ENCODE assay signal across 14 cellular contexts in genomic region chr19:39128511-39129079, GRCh38. TPM values are rescaled to one million over a fixed set of nuclear protein-coding genes. Genes with fewer than 3 reads are reported as not detected.
DNase-seq lines count a peak whose midpoint lies in the region; ATAC-seq and TF ChIP-seq lines count a peak whose summit lies in the region.
"Had no signal": no experiment of that assay in that cellular context is flagged by ENCODE, and none has a peak within 500 bp of the region (broad histone marks: within the 10 kb centered on the region; RNA-seq: fewer than 3 reads in every experiment).

No MANE protein-coding gene starts in this region.

- H3K9me1 ChIP-seq in IMR-90 (ENCODE audit: insufficient read depth, low read length): peaks cover 2% of the 10 kb centered on the region; the same call in 1 of the 2 replicates

- H2BK120ac ChIP-seq in IMR-90 (ENCODE audit: low read depth, low read length) (no peak overlapping the region), trophoblast cell (ENCODE audit: insufficient read depth, low read length, poor library complexity) (no peak overlapping the region)

- BruUV-seq in IMR-90 (replicated peaks; lab: Mats Ljungman, UMichigan): no TSS peak

- POLR2A ChIA-PET in IMR-90 (lab: Charles Lee; ENCODE audit: unreplicated experiment): no interaction called here

- H3K14ac ChIP-seq in IMR-90 (replicated peaks; ENCODE audit: low read depth, low read length) (no peak overlapping the region), trophoblast cell (ENCODE audit: low read length) (no peak overlapping the region)

- H3K27ac ChIP-seq in BLaER1 (peak overlapping the region; percentile 34; the same call in 1 of the 2 replicates), IMR-90 (ENCODE audit: insufficient read depth, low read length) (no peak overlapping the region), esophagus squamous epithelium (peak overlapping the region in 3 of 4 donors; percentile 79 to 95 (median 92)), trophoblast cell (ENCODE audit: low read depth, low read length) (no peak overlapping the region)

- H3K27me3 ChIP-seq in BLaER1 (no peaks in the 10 kb centered on the region), IMR-90 (ENCODE audit: control insufficient read depth, insufficient read depth, low read length) (no peaks in the 10 kb centered on the region), esophagus squamous epithelium (no peaks in the 10 kb centered on the region), trophoblast cell (ENCODE audit: insufficient read depth, low read length) (no peaks in the 10 kb centered on the region)

- H3K4me2 ChIP-seq in BLaER1 (peak overlapping the region; percentile 99), IMR-90 (ENCODE audit: low read depth, low read length) (no peak overlapping the region), trophoblast cell (ENCODE audit: low read length) (no peak overlapping the region)

- dilution Hi-C loops in IMR-90 (cut with HindIII; ENCODE audit: low sequenced_read_pairs, unreplicated experiment): no loop called here

- DNase-seq in IMR-90: no peak
- DNase-seq in esophagus squamous epithelium (lab: John Stamatoyannopoulos, UW): no peak
- peak; percentile 53 to 72 for DNase-seq in trophoblast cell
- no peak for DNase-seq in activated gamma-delta T cell (lab: John Stamatoyannopoulos, UW)
- DNase-seq in stimulated activated CD4-positive, alpha-beta T cell treated with anti-CD3 and anti-CD28 coated beads, Interleukin-2, amount 100 ng/mL, for 48 hours: no peak
- DNase-seq: activated CD4-positive, alpha-beta T cell treated with anti-CD3 and anti-CD28 coated beads for 36 hours; activated T-cell treated with anti-CD3 and anti-CD28 coated beads, Interleukin-2, amount 50 U/mL, for 48 hours; immature natural killer cell had no signal

- H4K5ac ChIP-seq in IMR-90 (ENCODE audit: low read depth, low read length): no peak overlapping the region

- H3K23ac ChIP-seq in IMR-90 (ENCODE audit: low read depth, low read length) (peak overlapping the region; percentile 36; the same call in 1 of the 2 replicates), trophoblast cell (ENCODE audit: low read length) (no peak overlapping the region)

- CTCF ChIA-PET in IMR-90 (lab: Yijun Ruan, JAX): no interaction called here

- H4K8ac ChIP-seq in IMR-90 (ENCODE audit: low read depth in 2 of 2, low read length in 2 of 2) (no peak overlapping the region), trophoblast cell (ENCODE audit: low read depth, low read length) (no peak overlapping the region)

- H3K79me1 ChIP-seq in IMR-90 (ENCODE audit: low read depth in 1 of 2, low read length in 2 of 2): peaks cover 33 to 75% of the 10 kb centered on the region in 2 experiments
- H3K79me1 ChIP-seq in trophoblast cell (ENCODE audit: low read length): peaks cover 13% of the 10 kb centered on the region

- no peak overlapping the region for H2BK20ac ChIP-seq in IMR-90 (ENCODE audit: low read depth, low read length)

- H3K18ac ChIP-seq in IMR-90 (ENCODE audit: low read depth, low read length) (no peak overlapping the region), trophoblast cell (ENCODE audit: low read length) (no peak overlapping the region)

- no peak for ATAC-seq in IMR-90 (ENCODE audit: low read depth)
- ATAC-seq in GM21723 (IDR thresholded peaks at IDR 0.05; ENCODE audit: unreplicated experiment): no peak
- no peak for ATAC-seq in GM18505 (IDR thresholded peaks at IDR 0.05; ENCODE audit: unreplicated experiment)
- ATAC-seq: activated CD4-positive, alpha-beta T cell treated with anti-CD3 and anti-CD28 coated beads for 36 hours had no signal

- H3K4ac ChIP-seq in IMR-90 (ENCODE audit: low read depth, low read length): no peak overlapping the region
- peak overlapping the region; percentile 23 for H3K4ac ChIP-seq in trophoblast cell (ENCODE audit: low read depth, low read length)

- H2AFZ ChIP-seq in IMR-90 (replicated peaks; ENCODE audit: low read length, poor library complexity) (no peak overlapping the region), trophoblast cell (ENCODE audit: insufficient read depth, low read length, poor library complexity) (no peak overlapping the region)

- H2AK9ac ChIP-seq in IMR-90 (replicated peaks; ENCODE audit: low read depth, low read length, poor library complexity): no peak overlapping the region

- H4K20me1 ChIP-seq in BLaER1 (peaks cover 64% of the 10 kb centered on the region), IMR-90 (ENCODE audit: insufficient read depth, low read length) (peaks cover 53% of the 10 kb centered on the region)

- 73% methylated on average over 4 of the region's 6 CpGs; no CpG with 5 or more reads in 1 of the 2 experiments for WGBS in IMR-90 (ENCODE audit: extremely low coverage in 2 of 2, insufficient read length in 1 of 2), 2 experiments
- WGBS in esophagus squamous epithelium, 2 donors: 34 to 42% methylated on average over 5 to 6 of the region's 6 CpGs
- WGBS in trophoblast cell (ENCODE audit: extremely low coverage, insufficient coverage, insufficient read length): no CpG with 5 or more reads among the region's 6 CpGs

- no peak for TF ChIP-seq CTCF in IMR-90 (conservative IDR thresholded peaks at IDR 0.05; ENCODE audit: low read depth, low read length)
- TF ChIP-seq CTCF in esophagus squamous epithelium (IDR thresholded peaks at IDR 0.05): no peak

- TF ChIP-seq POLR2A in IMR-90 (IDR thresholded peaks at IDR 0.05; ENCODE audit: low read depth, low read length) (no peak), esophagus squamous epithelium (IDR thresholded peaks at IDR 0.05) (no peak), GM18505 (IDR thresholded peaks at IDR 0.05; ENCODE audit: borderline replicate concordance, extremely low read depth, insufficient read depth, insufficient read length) (no peak)

- H3K9ac ChIP-seq in BLaER1: 0 out of 2 replicates have a peak overlapping the region, but pooled peaks have one; percentile 20
- no peak overlapping the region for H3K9ac ChIP-seq in IMR-90 (ENCODE audit: low read depth, low read length)
- no peak overlapping the region for H3K9ac ChIP-seq in trophoblast cell (ENCODE audit: low read length)

- peaks cover 33% of the 10 kb centered on the region for H3K79me2 ChIP-seq in trophoblast cell (ENCODE audit: control insufficient read depth, insufficient read depth, low read length, poor library complexity)

- peaks cover 90% of the 10 kb centered on the region for H3K4me1 ChIP-seq in BLaER1
- H3K4me1 ChIP-seq in IMR-90 (ENCODE audit: control insufficient read depth, insufficient read depth, low read length): peaks cover 10% of the 10 kb centered on the region; the same call in 1 of the 2 replicates
- H3K4me1 ChIP-seq in esophagus squamous epithelium: peaks cover 51 to 88% (median 52%) of the 10 kb centered on the region in 3 donors
- H3K4me1 ChIP-seq in trophoblast cell (ENCODE audit: control insufficient read depth in 1 of 2, insufficient read depth in 2 of 2, low read length in 2 of 2): peaks cover 31 to 41% of the 10 kb centered on the region in 2 experiments

- H2AK5ac ChIP-seq in IMR-90 (ENCODE audit: low read depth, low read length): no peak overlapping the region
- H2AK5ac ChIP-seq in trophoblast cell (ENCODE audit: low read length): no peak overlapping the region

- H3K9me3 ChIP-seq in BLaER1 (no peaks in the 10 kb centered on the region), IMR-90 (ENCODE audit: control insufficient read depth, insufficient read depth, low read length) (no peaks in the 10 kb centered on the region), esophagus squamous epithelium (no peaks in the 10 kb centered on the region), trophoblast cell (ENCODE audit: insufficient read depth, low read depth, low read length) (no peaks in the 10 kb centered on the region)

- no peak overlapping the region for H2BK15ac ChIP-seq in IMR-90 (ENCODE audit: low read depth, low read length)

- no peaks in the 10 kb centered on the region for H3K36me3 ChIP-seq in BLaER1
- no peaks in the 10 kb centered on the region for H3K36me3 ChIP-seq in IMR-90 (ENCODE audit: control insufficient read depth, insufficient read depth, low read length)
- H3K36me3 ChIP-seq in esophagus squamous epithelium: no peaks in the 10 kb centered on the region
- peaks cover 0 to 3% of the 10 kb centered on the region in 2 experiments for H3K36me3 ChIP-seq in trophoblast cell (ENCODE audit: control insufficient read depth in 1 of 2, insufficient read depth in 2 of 2, low read length in 2 of 2)

- no peak for TF ChIP-seq RAD21 in IMR-90 (IDR thresholded peaks at IDR 0.05; ENCODE audit: low read length)

- H4K12ac ChIP-seq in trophoblast cell (ENCODE audit: low read depth, low read length): no peak overlapping the region

- H2BK5ac ChIP-seq in IMR-90 (ENCODE audit: low read depth, low read length, poor library complexity, severe bottlenecking) (no peak overlapping the region), trophoblast cell (ENCODE audit: low read depth, low read length, poor library complexity) (no peak overlapping the region)

- no peak overlapping the region for H4K91ac ChIP-seq in IMR-90 (ENCODE audit: insufficient read depth, low read depth, low read length)
- H4K91ac ChIP-seq in trophoblast cell (ENCODE audit: low read depth, low read length): no peak overlapping the region

- in situ Hi-C loops in IMR-90 (cut with MboI; ENCODE audit: low sequenced_read_pairs): no loop called here

- intact Hi-C loops in IMR-90 (cut with micrococcal nuclease): no loop called here
- intact Hi-C loops in esophagus squamous epithelium (cut with DNase I): no loop called here

- H2BK12ac ChIP-seq in trophoblast cell (ENCODE audit: low read length): no peak overlapping the region

- H3K56ac ChIP-seq in IMR-90 (ENCODE audit: extremely low read depth, insufficient read depth, low read length): no peak overlapping the region

- H3K4me3 ChIP-seq in BLaER1: no peak overlapping the region
- no peak overlapping the region for H3K4me3 ChIP-seq in IMR-90 (ENCODE audit: insufficient read depth, low read depth, low read length)
- no peak overlapping the region for H3K4me3 ChIP-seq in esophagus squamous epithelium
- no peak overlapping the region for H3K4me3 ChIP-seq in trophoblast cell (ENCODE audit: low read depth, low read length)

TF ChIP-seq in IMR-90, 13 proteins besides CTCF, POLR2A, EP300 and RAD21 (continues in another document):
- TF ChIP-seq RCOR1 (IDR thresholded peaks at IDR 0.05; ENCODE audit: insufficient replicate concordance, low read length): no peak

RNA-seq across cellular contexts. Expression of gene PAK4, which starts 3.0 kb away (rescaled TPM):
- 2.0 and 2.8 TPM in 2 replicates for total RNA-seq in IMR-90 (2012; rRNA removed)
- 27.2 and 35.5 TPM in 2 replicates for polyA plus RNA-seq in IMR-90 (2012; rRNA removed)
- 52.9 and 64.1 TPM in 2 replicates for polyA plus RNA-seq in IMR-90 (2012; cell fraction: cytosol; rRNA removed)
- 26.9 and 44.9 TPM in 2 replicates for polyA plus RNA-seq in IMR-90 (2012; cell fraction: nucleus; rRNA removed; ENCODE audit: low replicate concordance)
- total RNA-seq in esophagus squamous epithelium: 10 to 100 TPM; 12.2 to 40.1 (median 18.3) TPM
- polyA plus RNA-seq in trophoblast cell (2013): 117 and 130 TPM in 2 replicates

RNA-seq across cellular contexts. Expression of gene ACP7, which starts 44.4 kb away (rescaled TPM):
- not detected in 2 replicates for total RNA-seq in IMR-90 (2012; rRNA removed)
- not detected in 2 replicates for polyA plus RNA-seq in IMR-90 (2012; rRNA removed)
- polyA plus RNA-seq in IMR-90 (2012; cell fraction: cytosol; rRNA removed): not detected in 2 replicates
- polyA plus RNA-seq in IMR-90 (2012; cell fraction: nucleus; rRNA removed; ENCODE audit: low replicate concordance): 0.04 and 0.05 TPM in 2 replicates
- under 1 TPM in 3 of 4 donors, not detected in 1; 0.19 to 0.57 (median 0.40) TPM for total RNA-seq in esophagus squamous epithelium
- polyA plus RNA-seq in trophoblast cell (2013): not detected in 2 replicates
- total RNA-seq: activated CD4-positive, alpha-beta T cell treated with anti-CD3 and anti-CD28 coated beads for 36 hours; cardiac septum; fibroblast of lung had no signal
- polyA plus RNA-seq: fibroblast of lung, immature natural killer cell, neural cell had no signal

Comparison
In these comparisons a context has a peak if more than half of its experiments do, and no peak if none do; other contexts are left out.
1. H3K27ac ChIP-seq: peak in BLaER1 (single experiment) and esophagus squamous epithelium (3 of 4); none in IMR-90 (single experiment) and trophoblast cell (single experiment).
2. DNase-seq: peak in trophoblast cell (2 of 2); none in IMR-90 (single experiment), esophagus squamous epithelium (single experiment), activated gamma-delta T cell (single experiment) and stimulated activated CD4-positive, alpha-beta T cell treated with anti-CD3 and anti-CD28 coated beads, Interleukin-2, amount 100 ng/mL, for 48 hours (0 of 2).